33 cellular contexts compared by ENCODE assay signal in genomic region chr15:89870688-89871288, GRCh38. TPM values are rescaled to one million over a fixed set of nuclear protein-coding genes. Genes with fewer than 3 reads are reported as not detected.
"Had no signal": no experiment of that assay in that cellular context is flagged by ENCODE, and none has a peak within 500 bp of the region (broad histone marks: within the 10 kb centered on the region; RNA-seq: fewer than 3 reads in every experiment).

No MANE protein-coding gene starts in this region.

- H3K4me3 ChIP-seq: K562, PC-9 had no signal

- H3K9me3 Mint-ChIP-seq: activated CD4-positive, alpha-beta memory T cell treated with anti-CD3 and anti-CD28 coated beads, Interleukin-2, amount 10 ng/mL, durations not matched to agents 7 days and 5 days; activated naive CD4-positive, alpha-beta T cell treated with anti-CD3 and anti-CD28 coated beads, Interleukin-2, amount 10 ng/mL, durations not matched to agents 7 days and 5 days; activated naive CD8-positive, alpha-beta T cell treated with anti-CD3 and anti-CD28 coated beads, Interleukin-2, amount 50 U/mL, for 24 hours had no signal

- H3K27ac Mint-ChIP-seq: activated CD4-positive, alpha-beta memory T cell treated with anti-CD3 and anti-CD28 coated beads, Interleukin-2, amount 10 ng/mL, durations not matched to agents 7 days and 5 days; activated CD8-positive, alpha-beta memory T cell treated with anti-CD3 and anti-CD28 coated beads, Interleukin-2, amount 10 ng/mL, durations not matched to agents 7 days and 5 days; activated naive CD4-positive, alpha-beta T cell treated with anti-CD3 and anti-CD28 coated beads, Interleukin-2, amount 10 ng/mL, durations not matched to agents 7 days and 5 days; activated naive CD8-positive, alpha-beta T cell; activated naive CD8-positive, alpha-beta T cell treated with anti-CD3 and anti-CD28 coated beads, Interleukin-2, amount 50 U/mL, for 24 hours had no signal

- H3K27me3 ChIP-seq: brain microvascular endothelial cell had no signal

- DNase-seq: activated CD4-positive, alpha-beta memory T cell treated with anti-CD3 and anti-CD28 coated beads, Interleukin-2, amount 10 ng/mL, durations not matched to agents 7 days and 5 days; activated CD4-positive, alpha-beta T cell treated with anti-CD3 and anti-CD28 coated beads for 1 hour; activated CD4-positive, alpha-beta T cell treated with anti-CD3 and anti-CD28 coated beads for 48 hours; activated CD4-positive, CD25-positive, alpha-beta regulatory T cell; activated CD8-positive, alpha-beta memory T cell treated with anti-CD3 and anti-CD28 coated beads for 24 hours; activated CD8-positive, alpha-beta memory T cell treated with anti-CD3 and anti-CD28 coated beads, Interleukin-2, amount 10 ng/mL, durations not matched to agents 7 days and 5 days; activated CD8-positive, alpha-beta memory T cell treated with anti-CD3 and anti-CD28 coated beads, Interleukin-2, amount 50 U/mL, for 48 hours; activated effector memory CD4-positive, alpha-beta T cell treated with Interleukin-2 at 50 U/mL for 16 hours; activated naive CD4-positive, alpha-beta T cell treated with anti-CD3 and anti-CD28 coated beads, Interleukin-2, amount 10 ng/mL, durations not matched to agents 7 days and 5 days; activated naive CD8-positive, alpha-beta T cell treated with anti-CD3 and anti-CD28 coated beads, Interleukin-2, amount 50 U/mL, for 24 hours; activated T-cell treated with anti-CD3 and anti-CD28 coated beads, Interleukin-2, amount 50 U/mL, for 48 hours; anterior cingulate cortex; brain microvascular endothelial cell; NCI-H1092 treated with DMSO at 0.1 percent for 48 hours; NCI-H1417; NCI-H146; NCI-H187; NCI-H2029 treated with DMSO at 0.1 percent for 48 hours; NCI-H2107; NCI-H2171; NCI-H510A; NCI-H526; NCI-H748 treated with DMSO at 0.1 percent for 48 hours; NK-92 treated with Interleukin-12 subunit alpha and Interleukin-12 subunit beta, amount 100 ng/mL, for 24 hours; PC-9; Right ventricle myocardium superior; SW 1271; T-helper 1 cell; T-helper 2 cell; T-helper 9 cell; WERI-Rb-1 had no signal

- H3K4me2 ChIP-seq: PC-9 had no signal

- ATAC-seq: activated CD8-positive, alpha-beta memory T cell treated with anti-CD3 and anti-CD28 coated beads, Interleukin-2, amount 10 ng/mL, durations not matched to agents 7 days and 5 days; activated naive CD8-positive, alpha-beta T cell treated with anti-CD3 and anti-CD28 coated beads, Interleukin-2, amount 50 U/mL, for 24 hours; K562 had no signal

- H3K27me3 Mint-ChIP-seq: activated CD4-positive, alpha-beta memory T cell treated with anti-CD3 and anti-CD28 coated beads, Interleukin-2, amount 10 ng/mL, durations not matched to agents 7 days and 5 days; activated CD8-positive, alpha-beta memory T cell treated with anti-CD3 and anti-CD28 coated beads, Interleukin-2, amount 10 ng/mL, durations not matched to agents 7 days and 5 days; activated naive CD4-positive, alpha-beta T cell treated with anti-CD3 and anti-CD28 coated beads, Interleukin-2, amount 10 ng/mL, durations not matched to agents 7 days and 5 days; activated naive CD8-positive, alpha-beta T cell; activated naive CD8-positive, alpha-beta T cell treated with anti-CD3 and anti-CD28 coated beads, Interleukin-2, amount 50 U/mL, for 24 hours had no signal

- H2AFZ ChIP-seq: PC-9 had no signal

- H3K27ac ChIP-seq: brain microvascular endothelial cell, PC-9 had no signal

- H3K4me3 Mint-ChIP-seq: activated CD4-positive, alpha-beta memory T cell treated with anti-CD3 and anti-CD28 coated beads, Interleukin-2, amount 10 ng/mL, durations not matched to agents 7 days and 5 days; activated CD8-positive, alpha-beta memory T cell treated with anti-CD3 and anti-CD28 coated beads, Interleukin-2, amount 10 ng/mL, durations not matched to agents 7 days and 5 days; activated naive CD4-positive, alpha-beta T cell treated with anti-CD3 and anti-CD28 coated beads, Interleukin-2, amount 10 ng/mL, durations not matched to agents 7 days and 5 days; activated naive CD8-positive, alpha-beta T cell; activated naive CD8-positive, alpha-beta T cell treated with anti-CD3 and anti-CD28 coated beads, Interleukin-2, amount 50 U/mL, for 24 hours had no signal

RNA-seq across cellular contexts. Expression of gene ARPIN, which starts 42.0 kb away (rescaled TPM):
- total RNA-seq: activated CD4-positive, alpha-beta memory T cell treated with anti-CD3 and anti-CD28 coated beads, Interleukin-2, amount 10 ng/mL, durations not matched to agents 7 days and 5 days; activated CD8-positive, alpha-beta memory T cell treated with anti-CD3 and anti-CD28 coated beads, Interleukin-2, amount 10 ng/mL, durations not matched to agents 7 days and 5 days; K562 had no signal
- polyA plus RNA-seq: K562 had no signal
